ENCODE assay signal across 21 cellular contexts in genomic region chr18:11412790-11413189, GRCh38.
"Had no signal": no experiment of that assay in that cellular context is flagged by ENCODE, and none has a peak within 500 bp of the region (broad histone marks: within the 10 kb centered on the region; RNA-seq: fewer than 3 reads in every experiment).

No MANE protein-coding gene starts in this region.

- ATAC-seq: activated CD8-positive, alpha-beta T cell treated with anti-CD3 and anti-CD28 coated beads, Interleukin-2, amount 10 ng/mL, durations not matched to agents 7 days and 5 days; activated T-cell treated with anti-CD3 and anti-CD28 coated beads, Interleukin-2, amount 50 U/mL, for 4 hours; effector memory CD8-positive, alpha-beta T cell; gastrocnemius medialis; natural killer cell treated with Interleukin-12 subunit alpha and Interleukin-12 subunit beta and Interleukin-15 and Interleukin-18, amount 100 ng/mL, for 72 hours; sciatic nerve; stimulated activated memory B cell treated with anti-CD40 and anti-IgM and Interleukin-4, amounts not matched to agents 10 μg/mL and 1 μg/mL and 100 μg/mL, for 72 hours had no signal

- H3K9me3 ChIP-seq: esophagus squamous epithelium, gastrocnemius medialis, neutrophil, spleen, testis had no signal

- H3K9ac ChIP-seq: parathyroid adenoma had no signal

- H2AFZ ChIP-seq: parathyroid adenoma had no signal

- DNase-seq: activated CD4-positive, alpha-beta T cell treated with anti-CD3 and anti-CD28 coated beads, Interleukin-2, amount 10 ng/mL, durations not matched to agents 7 days and 5 days; activated CD8-positive, alpha-beta T cell treated with anti-CD3 and anti-CD28 coated beads, Interleukin-2, amount 10 ng/mL, durations not matched to agents 7 days and 5 days; activated effector memory CD4-positive, alpha-beta T cell treated with anti-CD3 and anti-CD28 coated beads, Interleukin-2, amount 50 U/mL, for 16 hours; activated T-cell treated with anti-CD3 and anti-CD28 coated beads, Interleukin-2, amount 50 U/mL, for 4 hours; dermis blood vessel endothelial cell; effector memory CD8-positive, alpha-beta T cell; esophagus squamous epithelium; gastrocnemius medialis; head of caudate nucleus; spleen; stimulated activated CD4-positive, alpha-beta T cell treated with anti-CD3 and anti-CD28 coated beads, Interleukin-4, amount 100 ng/mL, for 4 hours; T-helper 1 cell; T-helper 9 cell; testis had no signal

- H3K79me2 ChIP-seq: parathyroid adenoma had no signal

- H3K27ac ChIP-seq: cardiac muscle cell, esophagus squamous epithelium, gastrocnemius medialis, neutrophil, parathyroid adenoma, spleen, testis had no signal

- H3K4me1 ChIP-seq: esophagus squamous epithelium, gastrocnemius medialis, parathyroid adenoma, spleen, testis had no signal

- H3K27me3 ChIP-seq: cardiac muscle cell, esophagus squamous epithelium, gastrocnemius medialis, neutrophil, spleen, testis had no signal

- H3K36me3 ChIP-seq: cardiac muscle cell, esophagus squamous epithelium, gastrocnemius medialis, neutrophil, spleen had no signal

- H3K4me3 ChIP-seq: cardiac muscle cell, esophagus squamous epithelium, gastrocnemius medialis, lung, spleen, testis had no signal
